In genomic region chr16:24610421-24610765, GRCh38 we compare ENCODE assay signal across 1 cellular context.
A peak's percentile ranks its signal among the peaks of the same experiment; 100 is the strongest.
TF ChIP-seq lines count a peak whose summit lies in the region.

No MANE protein-coding gene starts in this region.

TF ChIP-seq in H1, 55 proteins besides CTCF, POLR2A, EP300 and RAD21 (continued from another document):
- TF ChIP-seq E2F6 (IDR thresholded peaks at IDR 0.05) (0 out of 2 replicates have a peak, but pooled peaks have one; percentile 6), TCF12 (IDR thresholded peaks at IDR 0.05; ENCODE audit: low read depth, low read length) (no peak), TAF1 (IDR thresholded peaks at IDR 0.05; ENCODE audit: low read depth, low read length) (peak; percentile 53), SUZ12 (IDR thresholded peaks at IDR 0.05; ENCODE audit: low read length) (peak; percentile 38; the same call in 1 of the 2 replicates), TBP (IDR thresholded peaks at IDR 0.05; ENCODE audit: low read depth, low read length) (0 out of 2 replicates have a peak, but pooled peaks have one; percentile 32), ASH2L (IDR thresholded peaks at IDR 0.05; ENCODE audit: low read length) (peak; percentile 64), FOSL1 (IDR thresholded peaks at IDR 0.05; ENCODE audit: insufficient read depth, low read depth, low read length) (no peak), KDM4A (IDR thresholded peaks at IDR 0.05; ENCODE audit: low read depth, low read length, severe bottlenecking) (peak; percentile 10), RBBP5 (IDR thresholded peaks at IDR 0.05; ENCODE audit: borderline replicate concordance, low read depth, low read length) (0 out of 2 replicates have a peak, but pooled peaks have one; percentile 33), HDAC2 (IDR thresholded peaks at IDR 0.05; ENCODE audit: borderline replicate concordance in 1 of 2, low read depth in 2 of 2, low read length in 2 of 2) (0 out of 4 replicates have a peak, but pooled peaks of 1 of the 2 experiments have one; percentile 38)
TF ChIP-seq in H1: peak in this region for 9.
